ENCODE assay signal across 8 cellular contexts in genomic region chr6:48233063-48233462, GRCh38.
"Had no signal": no experiment of that assay in that cellular context is flagged by ENCODE, and none has a peak within 500 bp of the region (broad histone marks: within the 10 kb centered on the region; RNA-seq: fewer than 3 reads in every experiment).

No MANE protein-coding gene starts in this region.

- H2AFZ ChIP-seq: GM23248 had no signal

- H3K4me1 ChIP-seq: HAP-1 had no signal

- FAIRE-seq: HTR-8/SVneo had no signal

- H3K9ac ChIP-seq: GM23248 had no signal

- H3K27ac ChIP-seq: GM23248 had no signal

- H3K27ac Mint-ChIP-seq: HFFc6 had no signal

- H3K4me3 Mint-ChIP-seq: HFFc6, IgD-negative memory B cell had no signal

- H3K27me3 Mint-ChIP-seq: IgD-negative memory B cell had no signal

- H3K4me3 ChIP-seq: GM23248, HAP-1 had no signal

- DNase-seq: GM23248, GOT3, H7, HFFc6 had no signal

- H3K36me3 ChIP-seq: HAP-1 had no signal

- ATAC-seq: HCT116 had no signal

- H3K36me3 Mint-ChIP-seq: IgD-negative memory B cell had no signal
